ENCODE assay signal across 13 cellular contexts in genomic region chr16:75644240-75645012, GRCh38. TPM values are rescaled to one million over a fixed set of nuclear protein-coding genes. Genes with fewer than 3 reads are reported as not detected.
DNase-seq lines count a peak whose midpoint lies in the region; ATAC-seq, FAIRE-seq and TF ChIP-seq lines count a peak whose summit lies in the region.
"Had no signal": no experiment of that assay in that cellular context is flagged by ENCODE, and none has a peak within 500 bp of the region (broad histone marks: within the 10 kb centered on the region; RNA-seq: fewer than 3 reads in every experiment).

No MANE protein-coding gene starts in this region.

- CTCF ChIA-PET in CD4-positive, alpha-beta T cell (lab: Charles Lee) = interaction anchor here (1.4 kb wide), 1 partner anchor 21 kb away, joined by 3 read pairs; the partner anchor contains the start of gene ADAT1
- CTCF ChIA-PET in activated CD8-positive, alpha-beta T cell treated with anti-CD3 and anti-CD28 coated beads, Interleukin-2, amount 10 ng/mL, durations not matched to agents 7 days and 5 days (lab: Charles Lee) = interaction anchor here (1.8 kb wide), 2 partner anchors 23 to 119 kb away, joined by 4 to 9 read pairs; no protein-coding TSS in a partner anchor

- H3K4me1 ChIP-seq in aorta (ENCODE audit: control insufficient read depth in 1 of 2, insufficient read depth in 2 of 2, low read length in 2 of 2) (no peaks in the 10 kb centered on the region), BE2C (no peaks in the 10 kb centered on the region)

- no peak overlapping the region for H3K27ac ChIP-seq in CD4-positive, alpha-beta T cell (ENCODE audit: low read depth, low read length)
- no peak overlapping the region for H3K27ac ChIP-seq in aorta (ENCODE audit: low read depth in 1 of 2, low read length in 2 of 2)
- no peak overlapping the region for H3K27ac ChIP-seq in dorsolateral prefrontal cortex
- H3K27ac ChIP-seq: body of pancreas, esophagus squamous epithelium, neutrophil had no signal

- intact Hi-C loops in CD4-positive, alpha-beta T cell (cut with DNase I, micrococcal nuclease) = loop anchor here (1.0 to 10.0 kb wide), 6 partner anchors 77 to 1548 kb away; partner anchors contain the start of genes GABARAPL2 (in 1 of the 2), MON1B (in 1 of the 2), RFWD3 (in 1 of the 2) and TMEM170A (in 1 of the 2)
- intact Hi-C loops in aorta (cut with DNase I) (no loop called here), dorsolateral prefrontal cortex (cut with DNase I) (loop anchor here (5.0 kb wide), 2 partner anchors 77 to 118 kb away; partner anchors contain the start of gene GABARAPL2 (in 1 of the 2))

- POLR2A ChIA-PET in CD4-positive, alpha-beta T cell (lab: Charles Lee) = no interaction called here
- POLR2A ChIA-PET in activated CD8-positive, alpha-beta T cell treated with anti-CD3 and anti-CD28 coated beads, Interleukin-2, amount 10 ng/mL, durations not matched to agents 7 days and 5 days (lab: Charles Lee) = interaction anchor here (0.7 to 1.4 kb wide), 3 partner anchors 12 to 180 kb away, joined by 3 to 5 read pairs (median 3); partner anchors contain the start of gene ADAT1

- H3K9me3 Mint-ChIP-seq in CD4-positive, alpha-beta T cell = no peaks in the 10 kb centered on the region
- no peaks in the 10 kb centered on the region for H3K9me3 Mint-ChIP-seq in activated CD8-positive, alpha-beta T cell treated with anti-CD3 and anti-CD28 coated beads, Interleukin-2, amount 10 ng/mL, durations not matched to agents 7 days and 5 days (ENCODE audit: insufficient read depth)
- H3K9me3 Mint-ChIP-seq in mesothelial cell of epicardium = no peaks in the 10 kb centered on the region

- peaks cover 4 to 8% of the 10 kb centered on the region in 2 donors for H3K36me3 ChIP-seq in aorta (ENCODE audit: control insufficient read depth in 1 of 2, insufficient read depth in 2 of 2, low read length in 1 of 2)
- H3K36me3 ChIP-seq in BE2C = peaks cover 52% of the 10 kb centered on the region

- 91 to 95% methylated on average over 7 of the region's 7 CpGs for WGBS in aorta, 2 donors

- H3K27me3 Mint-ChIP-seq in CD4-positive, alpha-beta T cell = no peaks in the 10 kb centered on the region
- no peaks in the 10 kb centered on the region for H3K27me3 Mint-ChIP-seq in activated CD8-positive, alpha-beta T cell treated with anti-CD3 and anti-CD28 coated beads, Interleukin-2, amount 10 ng/mL, durations not matched to agents 7 days and 5 days (ENCODE audit: low read depth)
- H3K27me3 Mint-ChIP-seq in mesothelial cell of epicardium (ENCODE audit: low read depth) = no peaks in the 10 kb centered on the region

- peak overlapping the region; percentile 86 for H3K4me3 Mint-ChIP-seq in CD4-positive, alpha-beta T cell
- H3K4me3 Mint-ChIP-seq in activated CD8-positive, alpha-beta T cell treated with anti-CD3 and anti-CD28 coated beads, Interleukin-2, amount 10 ng/mL, durations not matched to agents 7 days and 5 days = peak overlapping the region; percentile 64
- H3K4me3 Mint-ChIP-seq in mesothelial cell of epicardium = peak overlapping the region; percentile 0

- peaks cover 81% of the 10 kb centered on the region for H3K36me3 Mint-ChIP-seq in CD4-positive, alpha-beta T cell (ENCODE audit: low read depth)
- peaks cover 69% of the 10 kb centered on the region for H3K36me3 Mint-ChIP-seq in activated CD8-positive, alpha-beta T cell treated with anti-CD3 and anti-CD28 coated beads, Interleukin-2, amount 10 ng/mL, durations not matched to agents 7 days and 5 days (ENCODE audit: low read depth)
- peaks cover 21% of the 10 kb centered on the region for H3K36me3 Mint-ChIP-seq in mesothelial cell of epicardium

- peaks cover 48% of the 10 kb centered on the region for H3K4me1 Mint-ChIP-seq in CD4-positive, alpha-beta T cell (ENCODE audit: low read depth)
- peaks cover 43% of the 10 kb centered on the region for H3K4me1 Mint-ChIP-seq in activated CD8-positive, alpha-beta T cell treated with anti-CD3 and anti-CD28 coated beads, Interleukin-2, amount 10 ng/mL, durations not matched to agents 7 days and 5 days (ENCODE audit: low read depth)
- peaks cover 18% of the 10 kb centered on the region for H3K4me1 Mint-ChIP-seq in mesothelial cell of epicardium

- H3K4me3 ChIP-seq in aorta (ENCODE audit: low read length in 2 of 2) (no peak overlapping the region), BE2C (ENCODE audit: low read depth, low read length) (no peak overlapping the region), dorsolateral prefrontal cortex (no peak overlapping the region)
- H3K4me3 ChIP-seq: body of pancreas, esophagus squamous epithelium had no signal

- H3K27me3 ChIP-seq in CD4-positive, alpha-beta T cell (ENCODE audit: control insufficient read depth, insufficient read depth, low read length) = no peaks in the 10 kb centered on the region
- no peaks in the 10 kb centered on the region for H3K27me3 ChIP-seq in aorta (ENCODE audit: control insufficient read depth in 1 of 2, insufficient read depth in 2 of 2, low read length in 1 of 2)
- H3K27me3 ChIP-seq in BE2C = no peaks in the 10 kb centered on the region
- no peaks in the 10 kb centered on the region for H3K27me3 ChIP-seq in dorsolateral prefrontal cortex
- H3K27me3 ChIP-seq: body of pancreas, esophagus squamous epithelium, neutrophil had no signal

- no peak for DNase-seq in CD4-positive, alpha-beta T cell
- DNase-seq in HTR-8/SVneo (ENCODE audit: insufficient read length, low spot score) (no peak), mesothelial cell of epicardium (ENCODE audit: low spot score in 2 of 2, unreplicated experiment in 2 of 2) (no peak), aorta (no peak), BE2C (no peak), dorsolateral prefrontal cortex (no peak), germinal center (ENCODE audit: low spot score) (no peak)
- no peak for DNase-seq in activated CD8-positive, alpha-beta T cell treated with anti-CD3 and anti-CD28 coated beads, Interleukin-2, amount 10 ng/mL, durations not matched to agents 7 days and 5 days
- DNase-seq: activated CD4-positive, alpha-beta T cell treated with anti-CD3 and anti-CD28 coated beads, Interleukin-2, amount 50 U/mL, for 1 hour; body of pancreas; esophagus squamous epithelium; Right ventricle myocardium superior had no signal

- TF ChIP-seq CTCF in CD4-positive, alpha-beta T cell (IDR thresholded peaks at IDR 0.05) = no peak
- TF ChIP-seq CTCF in mesothelial cell of epicardium (IDR thresholded peaks at IDR 0.05; ENCODE audit: unreplicated experiment) (no peak), BE2C (IDR thresholded peaks at IDR 0.05; ENCODE audit: low read depth, low read length) (no peak), dorsolateral prefrontal cortex (IDR thresholded peaks at IDR 0.05 in 54 of 56, conservative IDR thresholded peaks at IDR 0.05 in 2 of 56; ENCODE audit: low read depth in 1 of 56, partially characterized antibody in 56 of 56) (no peak)

- H3K9me3 ChIP-seq in CD4-positive, alpha-beta T cell (ENCODE audit: control insufficient read depth, low read length) = no peaks in the 10 kb centered on the region
- H3K9me3 ChIP-seq in aorta (ENCODE audit: control insufficient read depth, low read length) = no peaks in the 10 kb centered on the region
- H3K9me3 ChIP-seq in BE2C = no peaks in the 10 kb centered on the region
- H3K9me3 ChIP-seq: body of pancreas, esophagus squamous epithelium, neutrophil had no signal

- H3K27ac Mint-ChIP-seq in CD4-positive, alpha-beta T cell = peak overlapping the region; percentile 80
- H3K27ac Mint-ChIP-seq in activated CD8-positive, alpha-beta T cell treated with anti-CD3 and anti-CD28 coated beads, Interleukin-2, amount 10 ng/mL, durations not matched to agents 7 days and 5 days = peak overlapping the region; percentile 70
- no peak overlapping the region for H3K27ac Mint-ChIP-seq in mesothelial cell of epicardium

- peak; percentile 38 for FAIRE-seq in HTR-8/SVneo (lab: Jason Lieb, UNC)

- no peak for ATAC-seq in CD4-positive, alpha-beta T cell (ENCODE audit: poor library complexity)
- no peak for ATAC-seq in activated CD8-positive, alpha-beta T cell treated with anti-CD3 and anti-CD28 coated beads, Interleukin-2, amount 10 ng/mL, durations not matched to agents 7 days and 5 days
- ATAC-seq in aorta (ENCODE audit: low FRiP score) = no peak
- ATAC-seq: body of pancreas had no signal

RNA-seq across cellular contexts. Expression of gene KARS1, which starts 3.0 kb away (rescaled TPM):
- total RNA-seq in CD4-positive, alpha-beta T cell = 100 to 1,000 TPM; 151 to 153 TPM
- 100 to 1,000 TPM; 208 TPM for total RNA-seq in activated CD8-positive, alpha-beta T cell treated with anti-CD3 and anti-CD28 coated beads, Interleukin-2, amount 10 ng/mL, durations not matched to agents 7 days and 5 days
- total RNA-seq in mesothelial cell of epicardium (110 to 117 TPM (median 114 TPM) in 3 replicates), aorta (10 to 100 TPM; 60.4 to 69.8 TPM), dorsolateral prefrontal cortex (10 to 100 TPM; 39.4 to 84.1 (median 60.8) TPM)
- 10 to 100 TPM; 64.4 to 73.2 TPM for polyA plus RNA-seq in aorta
- polyA plus RNA-seq in BE2C (2012; ENCODE audit: insufficient read depth, insufficient read length, low read depth) = 244 TPM

RNA-seq across cellular contexts. Expression of gene TERF2IP, which starts 3.1 kb away (rescaled TPM):
- total RNA-seq in CD4-positive, alpha-beta T cell = 100 to 1,000 TPM; 122 to 124 TPM
- 10 to 100 TPM; 61.4 to 63.2 TPM for total RNA-seq in activated CD8-positive, alpha-beta T cell treated with anti-CD3 and anti-CD28 coated beads, Interleukin-2, amount 10 ng/mL, durations not matched to agents 7 days and 5 days
- total RNA-seq in mesothelial cell of epicardium = 47.3 to 51.0 TPM (median 49.1 TPM) in 3 replicates
- total RNA-seq in aorta = 10 to 100 TPM; 59.5 to 66.3 TPM
- polyA plus RNA-seq in aorta = 10 to 100 TPM; 46.5 to 78.3 TPM
- 183 TPM for polyA plus RNA-seq in BE2C (2012; ENCODE audit: insufficient read depth, insufficient read length, low read depth)
- total RNA-seq in dorsolateral prefrontal cortex = 100 to 1,000 TPM; 104 to 284 (median 207) TPM

RNA-seq across cellular contexts. Expression of gene ADAT1, which starts 21.3 kb away (rescaled TPM):
- 10 to 100 TPM; 46.7 to 47.6 TPM for total RNA-seq in CD4-positive, alpha-beta T cell
- 10 to 100 TPM; 51.8 to 51.9 TPM for total RNA-seq in activated CD8-positive, alpha-beta T cell treated with anti-CD3 and anti-CD28 coated beads, Interleukin-2, amount 10 ng/mL, durations not matched to agents 7 days and 5 days
- total RNA-seq in mesothelial cell of epicardium (54.5 to 58.7 TPM (median 55.7 TPM) in 3 replicates), aorta (10 to 100 TPM; 25.4 to 44.0 TPM), dorsolateral prefrontal cortex (10 to 100 TPM; 45.1 to 91.6 (median 59.6) TPM)
- 10 to 100 TPM in 1 of 2 donors, 1 to 10 TPM in 1; 7.5 to 19.2 TPM for polyA plus RNA-seq in aorta
- polyA plus RNA-seq in BE2C (2012; ENCODE audit: insufficient read depth, insufficient read length, low read depth) = 62.0 TPM

RNA-seq across cellular contexts. Expression of gene CPHXL2, which starts 32.4 kb away (rescaled TPM):
- total RNA-seq in CD4-positive, alpha-beta T cell = not detected
- total RNA-seq in activated CD8-positive, alpha-beta T cell treated with anti-CD3 and anti-CD28 coated beads, Interleukin-2, amount 10 ng/mL, durations not matched to agents 7 days and 5 days = not detected
- total RNA-seq in mesothelial cell of epicardium (not detected in 3 replicates), aorta (not detected), dorsolateral prefrontal cortex (not detected)
- not detected for polyA plus RNA-seq in aorta
- polyA plus RNA-seq in BE2C (2012; ENCODE audit: insufficient read depth, insufficient read length, low read depth) = not detected
- total RNA-seq: body of pancreas, esophagus squamous epithelium, Right ventricle myocardium superior had no signal

RNA-seq across cellular contexts. Expression of gene DUXB, which starts 56.8 kb away (rescaled TPM):
- not detected for total RNA-seq in CD4-positive, alpha-beta T cell
- total RNA-seq in activated CD8-positive, alpha-beta T cell treated with anti-CD3 and anti-CD28 coated beads, Interleukin-2, amount 10 ng/mL, durations not matched to agents 7 days and 5 days = not detected
- total RNA-seq in mesothelial cell of epicardium (not detected in 3 replicates), aorta (not detected), dorsolateral prefrontal cortex (not detected)
- not detected for polyA plus RNA-seq in aorta
- polyA plus RNA-seq in BE2C (2012; ENCODE audit: insufficient read depth, insufficient read length, low read depth) = not detected
- total RNA-seq: body of pancreas, esophagus squamous epithelium, Right ventricle myocardium superior had no signal

Comparison
In these comparisons a context has a peak if more than half of its experiments do, and no peak if none do; other contexts are left out.
1. H3K4me3 Mint-ChIP-seq: peak in every context shown above with its lines; median percentile 86 in CD4-positive, alpha-beta T cell; 64 in activated CD8-positive, alpha-beta T cell treated with anti-CD3 and anti-CD28 coated beads, Interleukin-2, amount 10 ng/mL, durations not matched to agents 7 days and 5 days; 0 in mesothelial cell of epicardium.
2. intact Hi-C loops: an anchor here in CD4-positive, alpha-beta T cell (1.0 to 10.0 kb wide) and dorsolateral prefrontal cortex (5.0 kb wide); none called in aorta.